ENCODE assay signal across 1 cellular context in genomic region chr3:31789429-31789828, GRCh38.
TF ChIP-seq lines count a peak whose summit lies in the region.

No MANE protein-coding gene starts in this region.

TF ChIP-seq in GM23338, 12 proteins besides CTCF, POLR2A, EP300 and RAD21 (continued from another document):
- TF ChIP-seq ZNF462 (CRISPR knock-in tag; IDR thresholded peaks at IDR 0.05), result no peak
- no peak for TF ChIP-seq JUNB (IDR thresholded peaks at IDR 0.05; ENCODE audit: unreplicated experiment)
- no peak for TF ChIP-seq POLR2AphosphoS5 (IDR thresholded peaks at IDR 0.05; ENCODE audit: low read depth)
TF ChIP-seq in GM23338: peak in this region for 0.
